Comparison of ENCODE assay signal across 13 cellular contexts in genomic region chr15:69193948-69194827, GRCh38. TPM values are rescaled to one million over a fixed set of nuclear protein-coding genes. Genes with fewer than 3 reads are reported as not detected.
DNase-seq lines count a peak whose midpoint lies in the region; ATAC-seq and TF ChIP-seq lines count a peak whose summit lies in the region.
"Had no signal": no experiment of that assay in that cellular context is flagged by ENCODE, and none has a peak within 500 bp of the region (broad histone marks: within the 10 kb centered on the region; RNA-seq: fewer than 3 reads in every experiment).

No MANE protein-coding gene starts in this region.

- H3K4me3 ChIP-seq in adipocyte (ENCODE audit: low read length) (no peak overlapping the region), foreskin fibroblast (ENCODE audit: low read depth in 1 of 2, low read length in 2 of 2) (no peak overlapping the region)
- H3K4me3 ChIP-seq: thyroid gland had no signal

- DNase-seq in EH (ENCODE audit: low read depth) (peak; percentile 79), adipocyte (ENCODE audit: low read depth) (peak; percentile 52), foreskin fibroblast (peak; percentile 16 to 58), renal cortical epithelial cell (ENCODE audit: low read depth) (peak; percentile 11), SKM-1 (lab: John Stamatoyannopoulos, UW; ENCODE audit: unreplicated experiment) (no peak), GDM1 (lab: John Stamatoyannopoulos, UW) (no peak), SW 1271 (lab: John Stamatoyannopoulos, UW) (no peak)
- DNase-seq: CD8-positive, alpha-beta T cell; foreskin keratinocyte; left cardiac atrium; nucleus accumbens; thyroid gland had no signal

- no peaks in the 10 kb centered on the region for H3K27me3 ChIP-seq in adipocyte (replicated peaks; ENCODE audit: control insufficient read depth, insufficient read depth, low read length)
- H3K27me3 ChIP-seq: foreskin keratinocyte, thyroid gland had no signal

- H3K9ac ChIP-seq in adipocyte (ENCODE audit: low read length) = no peak overlapping the region

- H3K36me3 ChIP-seq in adipocyte (ENCODE audit: control insufficient read depth, insufficient read depth, low read length, severe bottlenecking) = peaks cover 9% of the 10 kb centered on the region
- H3K36me3 ChIP-seq: thyroid gland had no signal

- H3K9me3 ChIP-seq in adipocyte (ENCODE audit: control insufficient read depth, low read length) = peaks cover 12% of the 10 kb centered on the region
- H3K9me3 ChIP-seq: thyroid gland had no signal

- no peak for ATAC-seq in GM21515 (IDR thresholded peaks at IDR 0.05; ENCODE audit: unreplicated experiment)
- ATAC-seq: CD8-positive, alpha-beta T cell; foreskin keratinocyte had no signal

- H3K4me1 ChIP-seq in adipocyte (ENCODE audit: control insufficient read depth, insufficient read depth, low read length) = peaks cover 12% of the 10 kb centered on the region

- no peak for TF ChIP-seq CTCF in foreskin fibroblast (IDR thresholded peaks at IDR 0.05; ENCODE audit: low read depth, low read length)

RNA-seq across cellular contexts. Expression of gene GLCE, which starts 33.8 kb away (rescaled TPM):
- total RNA-seq in renal cortical epithelial cell = 15.9 and 23.8 TPM in 2 replicates

Comparison
In these comparisons a context has a peak if more than half of its experiments do, and no peak if none do; other contexts are left out.
1. DNase-seq: peak in EH (single experiment), adipocyte (single experiment), foreskin fibroblast (2 of 2) and renal cortical epithelial cell (single experiment); none in SKM-1 (single experiment), GDM1 (single experiment) and SW 1271 (0 of 2).